ENCODE assay signal across 8 cellular contexts in genomic region chr17:7263071-7263800, GRCh38. TPM values are rescaled to one million over a fixed set of nuclear protein-coding genes. Genes with fewer than 3 reads are reported as not detected.
DNase-seq lines count a peak whose midpoint lies in the region; ATAC-seq and TF ChIP-seq lines count a peak whose summit lies in the region.

No MANE protein-coding gene starts in this region.

- no peak for ATAC-seq in HG03039 (IDR thresholded peaks at IDR 0.05; ENCODE audit: unreplicated experiment)
- no peak for ATAC-seq in HG03196 (IDR thresholded peaks at IDR 0.05; ENCODE audit: unreplicated experiment)

- peaks cover 5% of the 10 kb centered on the region for H3K36me3 ChIP-seq in rectal smooth muscle tissue (ENCODE audit: control insufficient read depth, insufficient read depth, low read length)

- no peak overlapping the region for H3K27ac ChIP-seq in rectal smooth muscle tissue (ENCODE audit: low read depth, low read length)

- H3K4me3 ChIP-seq in fibroblast of pulmonary artery (replicated peaks; ENCODE audit: low read depth, low read length) (peak overlapping the region; percentile 19), rectal smooth muscle tissue (ENCODE audit: low read length) (peak overlapping the region; percentile 55)

- peak overlapping the region; percentile 84 for H3K9ac ChIP-seq in rectal smooth muscle tissue (ENCODE audit: low read length)

- H3K27me3 ChIP-seq in rectal smooth muscle tissue (ENCODE audit: control insufficient read depth, insufficient read depth, low read length): peaks cover 12% of the 10 kb centered on the region

- no peaks in the 10 kb centered on the region for H3K4me1 ChIP-seq in rectal smooth muscle tissue (ENCODE audit: control insufficient read depth, insufficient read depth, low read length)

- DNase-seq in NCI-H2227 (lab: John Stamatoyannopoulos, UW; ENCODE audit: unreplicated experiment) (peak; percentile 10), NCI-H2227 treated with DMSO at 0.1 percent for 48 hours (lab: John Stamatoyannopoulos, UW) (no peak), fibroblast of pulmonary artery (ENCODE audit: low read depth) (no peak), activated gamma-delta T cell treated with Interleukin-2 at 50 U/mL for 16 hours (no peak)

- TF ChIP-seq CTCF in fibroblast of pulmonary artery (IDR thresholded peaks at IDR 0.05; ENCODE audit: low read length, missing control alignments): no peak

TF ChIP-seq in PFSK-1, 5 proteins besides CTCF, POLR2A, EP300 and RAD21:
- TF ChIP-seq FOXP2 (optimal IDR thresholded peaks at IDR 0.05; ENCODE audit: borderline replicate concordance, extremely low read depth, extremely low read length, insufficient read depth) (peak; percentile 12), REST (IDR thresholded peaks at IDR 0.05; ENCODE audit: insufficient read depth in 1 of 2, low read depth in 2 of 2, low read length in 2 of 2) (no peak), TAF1 (IDR thresholded peaks at IDR 0.05; ENCODE audit: borderline replicate concordance, insufficient read depth, low read length) (peak; percentile 44; the same call in 1 of the 2 replicates), POLR2AphosphoS5 (IDR thresholded peaks at IDR 0.05; ENCODE audit: low read depth, low read length) (no peak; the same call in 1 of the 2 replicates), SIN3A (IDR thresholded peaks at IDR 0.05; ENCODE audit: borderline replicate concordance, insufficient read depth, low read length) (0 out of 2 replicates have a peak, but pooled peaks have one; percentile 60)

RNA-seq across cellular contexts. Expression of gene CLDN7, which starts 1.0 kb away (rescaled TPM):
- polyA plus RNA-seq in PFSK-1 (2012; ENCODE audit: insufficient read length, low read depth): 41.4 TPM

RNA-seq across cellular contexts. Expression of gene ELP5, which starts 11.2 kb away (rescaled TPM):
- 64.4 TPM for polyA plus RNA-seq in PFSK-1 (2012; ENCODE audit: insufficient read length, low read depth)

RNA-seq across cellular contexts. Expression of gene CTDNEP1, which starts 11.7 kb away (rescaled TPM):
- polyA plus RNA-seq in PFSK-1 (2012; ENCODE audit: insufficient read length, low read depth): 163 TPM

RNA-seq across cellular contexts. Expression of gene SLC2A4, which starts 18.3 kb away (rescaled TPM):
- polyA plus RNA-seq in PFSK-1 (2012; ENCODE audit: insufficient read length, low read depth): 1.2 TPM

RNA-seq across cellular contexts. Expression of gene GABARAP, which starts 21.0 kb away (rescaled TPM):
- 175 TPM for polyA plus RNA-seq in PFSK-1 (2012; ENCODE audit: insufficient read length, low read depth)
